ENCODE assay signal across 14 cellular contexts in genomic region chr20:49794336-49795124, GRCh38. TPM values are rescaled to one million over a fixed set of nuclear protein-coding genes. Genes with fewer than 3 reads are reported as not detected.
DNase-seq lines count a peak whose midpoint lies in the region; ATAC-seq and TF ChIP-seq lines count a peak whose summit lies in the region.
"Had no signal": no experiment of that assay in that cellular context is flagged by ENCODE, and none has a peak within 500 bp of the region (broad histone marks: within the 10 kb centered on the region; RNA-seq: fewer than 3 reads in every experiment).

No MANE protein-coding gene starts in this region.

- no peaks in the 10 kb centered on the region for H3K36me3 ChIP-seq in Caco-2 (ENCODE audit: control insufficient read depth, insufficient read depth, low read length)
- no peaks in the 10 kb centered on the region for H3K36me3 ChIP-seq in adrenal gland (replicated peaks in 1 of 2)
- H3K36me3 ChIP-seq in mucosa of rectum (ENCODE audit: control insufficient read depth in 2 of 2, insufficient read depth in 2 of 2, low read length in 2 of 2) = no peaks in the 10 kb centered on the region
- H3K36me3 ChIP-seq: ovary had no signal

- WGBS in adrenal gland, 4 donors = 20 to 34% (median 28%) methylated on average over 10 of the region's 10 CpGs

- peaks cover 39% of the 10 kb centered on the region for H3K4me1 Mint-ChIP-seq in Caco-2 (ENCODE audit: low read depth, unreplicated experiment)

- H3K9me3 ChIP-seq in Caco-2 (no peaks in the 10 kb centered on the region), adrenal gland (replicated peaks in 1 of 3) (no peaks in the 10 kb centered on the region), mucosa of rectum (ENCODE audit: control insufficient read depth in 2 of 2, low read length in 2 of 2) (no peaks in the 10 kb centered on the region)
- H3K9me3 ChIP-seq: ovary had no signal

- H3K27ac ChIP-seq in adrenal gland (peak overlapping the region; percentile 59 to 81 (median 70)), mucosa of rectum (ENCODE audit: low read depth in 2 of 2, low read length in 2 of 2) (peak overlapping the region; percentile 96 to 97)
- H3K27ac ChIP-seq: ovary, VCaP had no signal

- H3K4me3 Mint-ChIP-seq in Caco-2 (ENCODE audit: unreplicated experiment) = no peak overlapping the region
- H3K4me3 Mint-ChIP-seq: activated T-helper 1 cell treated with anti-CD3 and anti-CD28 coated beads, Interleukin-12 subunit alpha, Interleukin-12 subunit beta, Interleukin-2, Interleukin-4 antibody, amounts not matched to agents 30 ng/mL and 10 ng/mL and 1 ng/mL, durations not matched to agents 14 hours and 24 hours and 36 hours had no signal

- TF ChIP-seq POLR2A in adrenal gland (IDR thresholded peaks at IDR 0.05) = no peak

- no TSS peak for BruUV-seq in Caco-2 (replicated peaks; lab: Mats Ljungman, UMichigan)

- peak overlapping the region; percentile 17 for H3K27ac Mint-ChIP-seq in Caco-2 (ENCODE audit: unreplicated experiment)
- H3K27ac Mint-ChIP-seq: activated T-helper 1 cell treated with anti-CD3 and anti-CD28 coated beads, Interleukin-12 subunit alpha, Interleukin-12 subunit beta, Interleukin-2, Interleukin-4 antibody, amounts not matched to agents 30 ng/mL and 10 ng/mL and 1 ng/mL, durations not matched to agents 14 hours and 24 hours and 36 hours had no signal

- TF ChIP-seq CTCF in Caco-2 (IDR thresholded peaks at IDR 0.05; ENCODE audit: insufficient read depth in 1 of 2, low read depth in 1 of 2, low read length in 1 of 2, severe bottlenecking in 1 of 2, unreplicated experiment in 1 of 2) (no peak), adrenal gland (IDR thresholded peaks at IDR 0.05) (no peak)

- no peak for DNase-seq in Caco-2
- DNase-seq in NCI-H226 = peak; percentile 58
- DNase-seq in adrenal gland = peak; percentile 68 to 89 (median 83)
- no peak for DNase-seq in stimulated activated CD4-positive, alpha-beta T cell treated with anti-CD3 and anti-CD28 coated beads, Interleukin-15, amount 100 ng/mL, for 24 hours
- DNase-seq in NCI-H510A treated with DMSO at 0.1 percent for 48 hours (lab: John Stamatoyannopoulos, UW) = no peak
- DNase-seq: NCI-H1930; ovary; PC-3; stimulated activated CD4-positive, alpha-beta T cell treated with anti-CD3 and anti-CD28 coated beads, Interleukin-4, amount 100 ng/mL, for 24 hours had no signal

- H3K27me3 ChIP-seq in Caco-2 (replicated peaks; ENCODE audit: control insufficient read depth, insufficient read depth, low read length) (no peaks in the 10 kb centered on the region), adrenal gland (no peaks in the 10 kb centered on the region), mucosa of rectum (ENCODE audit: control insufficient read depth in 2 of 2, insufficient read depth in 2 of 2, low read length in 2 of 2) (no peaks in the 10 kb centered on the region)
- H3K27me3 ChIP-seq: ovary had no signal

- ATAC-seq in HG02571 (IDR thresholded peaks at IDR 0.05; ENCODE audit: unreplicated experiment) = no peak
- no peak for ATAC-seq in HG03139 (IDR thresholded peaks at IDR 0.05; ENCODE audit: unreplicated experiment)
- ATAC-seq: PC-3 had no signal

- POLR2A ChIA-PET in Caco-2 (lab: Charles Lee) = interaction anchor here (0.6 kb wide), 1 partner anchor 33 kb away, joined by 4 read pairs; no protein-coding TSS in a partner anchor

- H3K4me1 ChIP-seq in Caco-2 (peaks cover 54% of the 10 kb centered on the region), adrenal gland (replicated peaks in 1 of 2) (peaks cover 25 to 39% of the 10 kb centered on the region in 2 donors), mucosa of rectum (ENCODE audit: control insufficient read depth in 2 of 2, insufficient read depth in 2 of 2, low read length in 2 of 2) (peaks cover 18 to 28% of the 10 kb centered on the region in 2 donors)

- H3K4me3 ChIP-seq in Caco-2 (ENCODE audit: low read depth, low read length) (no peak overlapping the region), adrenal gland (no peak overlapping the region), mucosa of rectum (ENCODE audit: low read length in 2 of 2) (peak overlapping the region in 1 of 2 donors; percentile 60)
- H3K4me3 ChIP-seq: ovary had no signal

- no peaks in the 10 kb centered on the region for H3K9me3 Mint-ChIP-seq in Caco-2 (ENCODE audit: unreplicated experiment)
- H3K9me3 Mint-ChIP-seq: activated T-helper 1 cell treated with anti-CD3 and anti-CD28 coated beads, Interleukin-12 subunit alpha, Interleukin-12 subunit beta, Interleukin-2, Interleukin-4 antibody, amounts not matched to agents 30 ng/mL and 10 ng/mL and 1 ng/mL, durations not matched to agents 14 hours and 24 hours and 36 hours had no signal

- H3K9ac ChIP-seq in mucosa of rectum (ENCODE audit: low read depth in 1 of 2, low read length in 2 of 2) = peak overlapping the region; percentile 42 to 61

- H3K36me3 Mint-ChIP-seq in Caco-2 (ENCODE audit: insufficient read depth, unreplicated experiment) = no peaks in the 10 kb centered on the region

- no peaks in the 10 kb centered on the region for H3K27me3 Mint-ChIP-seq in Caco-2 (ENCODE audit: insufficient read depth, unreplicated experiment)

- CTCF ChIA-PET in Caco-2 (lab: Charles Lee) = interaction anchor here (0.6 to 0.9 kb wide), 2 partner anchors 52 to 184 kb away, joined by 4 to 7 read pairs; no protein-coding TSS in a partner anchor

- intact Hi-C loops in Caco-2 (cut with micrococcal nuclease; ENCODE audit: unreplicated experiment) (loop anchor here (5.0 kb wide), 1 partner anchor 82 kb away; the partner anchor contains the start of gene B4GALT5), adrenal gland (cut with DNase I) (no loop called here)

RNA-seq across cellular contexts. Expression of gene SLC9A8, which starts 18.1 kb away (rescaled TPM):
- total RNA-seq in Caco-2 (2022) (19.5 and 21.4 TPM in 2 replicates), adrenal gland (10 to 100 TPM; 12.4 to 23.3 (median 18.1) TPM)
- polyA plus RNA-seq in adrenal gland = 10 to 100 TPM; 15.5 to 19.1 (median 17.0) TPM

Comparison
In these comparisons a context has a peak if more than half of its experiments do, and no peak if none do; other contexts are left out.
1. DNase-seq: peak in NCI-H226 (single experiment) and adrenal gland (7 of 7); none in Caco-2 (0 of 2), stimulated activated CD4-positive, alpha-beta T cell treated with anti-CD3 and anti-CD28 coated beads, Interleukin-15, amount 100 ng/mL, for 24 hours (single experiment) and NCI-H510A treated with DMSO at 0.1 percent for 48 hours (single experiment).